In the genomic region with DNA sequence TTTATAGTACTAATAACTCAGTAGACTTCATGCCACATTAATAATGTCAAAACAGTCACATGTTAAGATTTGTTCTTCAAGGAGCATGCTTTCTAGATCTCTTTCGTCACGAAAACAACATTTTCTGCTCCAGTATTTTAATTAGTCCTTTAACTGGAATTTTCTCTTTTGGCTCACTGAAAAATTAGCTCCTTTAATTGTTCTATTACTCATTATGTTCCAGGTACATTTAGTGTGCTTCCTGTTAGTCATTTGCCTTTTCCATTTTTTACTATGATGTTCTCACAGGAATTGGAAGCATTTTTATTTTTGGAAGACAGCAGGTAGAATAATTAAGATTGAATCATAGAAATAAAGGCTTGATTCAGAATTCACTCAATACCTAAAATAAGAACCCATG, we compare ENCODE assay signal across 20 cellular contexts.
A peak's percentile ranks its signal among the peaks of the same experiment; 100 is the strongest.
DNase-seq lines count a peak whose midpoint lies in the region; ATAC-seq, FAIRE-seq and TF ChIP-seq lines count a peak whose summit lies in the region.
"Had no signal": no experiment of that assay in that cellular context is flagged by ENCODE, and none has a peak within 500 bp of the region (broad histone marks: within the 10 kb centered on the region; RNA-seq: fewer than 3 reads in every experiment).

No MANE protein-coding gene starts in this region.

- H3K79me2 ChIP-seq in endothelial cell of umbilical vein (ENCODE audit: control insufficient read depth, insufficient read depth, low read length) (no peaks in the 10 kb centered on the region), keratinocyte (ENCODE audit: control insufficient read depth, insufficient read depth, low read length) (no peaks in the 10 kb centered on the region), Karpas-422 (ENCODE audit: low read length) (no peaks in the 10 kb centered on the region)

- no peak for TF ChIP-seq POLR2A in endothelial cell of umbilical vein (IDR thresholded peaks at IDR 0.05; ENCODE audit: low read depth, low read length)

- H2AFZ ChIP-seq in endothelial cell of umbilical vein (ENCODE audit: low read depth, low read length) (no peak overlapping the region), keratinocyte (ENCODE audit: control insufficient read depth, low read length) (no peak overlapping the region), Karpas-422 (ENCODE audit: low read length) (no peak overlapping the region)

- CTCF ChIA-PET in endothelial cell of umbilical vein (lab: Charles Lee) = interaction anchor here (0.6 to 2.4 kb wide), 5 partner anchors 18 to 1471 kb away, joined by 3 to 6 read pairs (median 3); no protein-coding TSS in a partner anchor

- H3K36me3 ChIP-seq in left ventricle myocardium inferior (peaks cover 3% of the 10 kb centered on the region), right atrium auricular region (no peaks in the 10 kb centered on the region), endothelial cell of umbilical vein (ENCODE audit: control insufficient read depth in 2 of 2, extremely low read depth in 1 of 2, insufficient read depth in 2 of 2, low read length in 2 of 2) (no peaks in the 10 kb centered on the region), keratinocyte (ENCODE audit: control insufficient read depth in 2 of 2, extremely low read depth in 1 of 2, insufficient read depth in 2 of 2, low read length in 2 of 2) (no peaks in the 10 kb centered on the region), Karpas-422 (ENCODE audit: insufficient read depth, low read length) (no peaks in the 10 kb centered on the region)

- H4K20me1 ChIP-seq in endothelial cell of umbilical vein (replicated peaks; ENCODE audit: control insufficient read depth, extremely low read depth, insufficient read depth, low read length) (no peaks in the 10 kb centered on the region), keratinocyte (ENCODE audit: control insufficient read depth, extremely low read depth, insufficient read depth, low read length) (no peaks in the 10 kb centered on the region), Karpas-422 (ENCODE audit: insufficient read depth, low read depth, low read length) (no peaks in the 10 kb centered on the region)

- H3K9me3 Mint-ChIP-seq in activated naive CD4-positive, alpha-beta T cell treated with anti-CD3 and anti-CD28 coated beads, Interleukin-2, amount 50 U/mL, for 72 hours = peaks cover 0 to 10% of the 10 kb centered on the region in 2 donors

- BruUV-seq in endothelial cell of umbilical vein (replicated peaks; lab: Mats Ljungman, UMichigan) = no TSS peak

- intact Hi-C loops in left ventricle myocardium inferior (cut with micrococcal nuclease) = no loop called here
- intact Hi-C loops in endothelial cell of umbilical vein (cut with micrococcal nuclease) = no loop called here

- no peak overlapping the region for H3K27ac Mint-ChIP-seq in activated naive CD4-positive, alpha-beta T cell treated with anti-CD3 and anti-CD28 coated beads, Interleukin-2, amount 50 U/mL, for 72 hours
- H3K27ac Mint-ChIP-seq: IgD-negative memory B cell had no signal

- H3K9ac ChIP-seq in endothelial cell of umbilical vein (replicated peaks; ENCODE audit: extremely low read depth, insufficient read depth, low read length) = no peak overlapping the region
- H3K9ac ChIP-seq in keratinocyte (ENCODE audit: control insufficient read depth, extremely low read depth, insufficient read depth, low read length) = no peak overlapping the region
- no peak overlapping the region for H3K9ac ChIP-seq in Karpas-422 (ENCODE audit: low read length)

- H3K36me3 Mint-ChIP-seq in activated naive CD4-positive, alpha-beta T cell treated with anti-CD3 and anti-CD28 coated beads, Interleukin-2, amount 50 U/mL, for 72 hours = peaks cover 7 to 10% of the 10 kb centered on the region in 2 donors
- H3K36me3 Mint-ChIP-seq: IgD-negative memory B cell had no signal

- peaks cover 32% of the 10 kb centered on the region for H3K9me3 ChIP-seq in left ventricle myocardium inferior (replicated peaks)
- peaks cover 0 to 22% of the 10 kb centered on the region in 2 donors for H3K9me3 ChIP-seq in right atrium auricular region
- H3K9me3 ChIP-seq in endothelial cell of umbilical vein (replicated peaks; ENCODE audit: control insufficient read depth, insufficient read depth, low read length) = no peaks in the 10 kb centered on the region
- H3K9me3 ChIP-seq in keratinocyte (ENCODE audit: control insufficient read depth, low read depth, low read length) = no peaks in the 10 kb centered on the region
- no peaks in the 10 kb centered on the region for H3K9me3 ChIP-seq in Karpas-422 (ENCODE audit: low read length)

- no peaks in the 10 kb centered on the region for H3K9me2 ChIP-seq in Karpas-422 (replicated peaks; ENCODE audit: insufficient read depth, low read length)

- H3K4me3 ChIP-seq in left ventricle myocardium inferior (no peak overlapping the region), right atrium auricular region (no peak overlapping the region), endothelial cell of umbilical vein (replicated peaks in 1 of 3; ENCODE audit: insufficient read depth in 1 of 3, low read depth in 1 of 3, low read length in 3 of 3) (no peak overlapping the region), keratinocyte (ENCODE audit: control insufficient read depth in 2 of 3, extremely low read depth in 1 of 3, insufficient read depth in 2 of 3, low read depth in 1 of 3, low read length in 3 of 3) (peak overlapping the region in 1 of 3 experiments; percentile 47), Karpas-422 (ENCODE audit: low read length) (no peak overlapping the region)

- H3K4me1 ChIP-seq in left ventricle myocardium inferior (no peaks in the 10 kb centered on the region), right atrium auricular region (no peaks in the 10 kb centered on the region), endothelial cell of umbilical vein (ENCODE audit: control insufficient read depth, extremely low read depth, insufficient read depth, low read length) (peaks cover 17% of the 10 kb centered on the region), keratinocyte (ENCODE audit: control insufficient read depth, extremely low read depth, insufficient read depth, low read length) (peaks cover 21% of the 10 kb centered on the region), Karpas-422 (ENCODE audit: low read length) (no peaks in the 10 kb centered on the region)

- peak overlapping the region; percentile 13 for H3K4me2 ChIP-seq in endothelial cell of umbilical vein (ENCODE audit: insufficient read depth, low read length)
- peak overlapping the region; percentile 80 for H3K4me2 ChIP-seq in keratinocyte (ENCODE audit: control insufficient read depth, extremely low read depth, insufficient read depth, low read depth, low read length)
- H3K4me2 ChIP-seq in Karpas-422 (ENCODE audit: low read depth, low read length, poor library complexity, severe bottlenecking) = no peak overlapping the region

- TF ChIP-seq CTCF in left ventricle myocardium inferior (IDR thresholded peaks at IDR 0.05; ENCODE audit: borderline replicate concordance) = no peak
- no peak for TF ChIP-seq CTCF in right atrium auricular region (IDR thresholded peaks at IDR 0.05)
- TF ChIP-seq CTCF in endothelial cell of umbilical vein (IDR thresholded peaks at IDR 0.05; ENCODE audit: extremely low read depth in 1 of 2, insufficient read depth in 1 of 2, low read depth in 1 of 2, low read length in 2 of 2) = no peak
- TF ChIP-seq CTCF in keratinocyte (optimal IDR thresholded peaks at IDR 0.05 in 1 of 3, IDR thresholded peaks at IDR 0.05 in 1 of 3, conservative IDR thresholded peaks at IDR 0.05 in 1 of 3; ENCODE audit: extremely low read depth in 1 of 3, insufficient read depth in 2 of 3, low read length in 3 of 3) = no peak

- no peak for DNase-seq in left ventricle myocardium inferior
- no peak for DNase-seq in right atrium auricular region (ENCODE audit: low spot score)
- peak; percentile 15 for DNase-seq in endothelial cell of umbilical vein (ENCODE audit: low read depth, low spot score)
- peak; percentile 26 for DNase-seq in keratinocyte (ENCODE audit: low read depth, low spot score)
- DNase-seq in SK-N-DZ (ENCODE audit: low spot score) = no peak
- DNase-seq in Karpas-422 = no peak
- no peak for DNase-seq in activated naive CD4-positive, alpha-beta T cell treated with anti-CD3 and anti-CD28 coated beads, Interleukin-2, amount 50 U/mL, for 72 hours (ENCODE audit: low spot score in 2 of 2)
- DNase-seq: 8988T, MV-4-11, NCI-H1694, NCI-H2081, NCI-H2171, NCI-H524 treated with DMSO at 0.1 percent for 48 hours, Right ventricle myocardium superior had no signal

- H3K9me1 ChIP-seq in endothelial cell of umbilical vein (replicated peaks; ENCODE audit: control insufficient read depth, extremely low read depth, insufficient read depth, low read length) (no peaks in the 10 kb centered on the region), keratinocyte (ENCODE audit: control insufficient read depth, extremely low read depth, insufficient read depth, low read length) (no peaks in the 10 kb centered on the region)

- no peak for ATAC-seq in HG03175 (IDR thresholded peaks at IDR 0.05; ENCODE audit: unreplicated experiment)
- no peak for ATAC-seq in activated naive CD4-positive, alpha-beta T cell treated with anti-CD3 and anti-CD28 coated beads, Interleukin-2, amount 50 U/mL, for 72 hours

- dilution Hi-C loops in endothelial cell of umbilical vein (cut with MboI; ENCODE audit: extremely low pct_ligation_motif_present, low sequenced_read_pairs) = no loop called here
- dilution Hi-C loops in keratinocyte (cut with MboI; ENCODE audit: extremely low pct_ligation_motif_present, low sequenced_read_pairs) = no loop called here

- FAIRE-seq in endothelial cell of umbilical vein (lab: Jason Lieb, UNC) (no peak), keratinocyte (lab: Jason Lieb, UNC) (peak; percentile 65)
- FAIRE-seq: D721Med, H54, RCC 7860 had no signal

- H3K27ac ChIP-seq in left ventricle myocardium inferior (replicated peaks) = peak overlapping the region; percentile 48
- H3K27ac ChIP-seq in right atrium auricular region = no peak overlapping the region
- H3K27ac ChIP-seq in endothelial cell of umbilical vein (ENCODE audit: insufficient read depth, low read depth, low read length) = peak overlapping the region; percentile 4
- H3K27ac ChIP-seq in keratinocyte (ENCODE audit: control insufficient read depth, insufficient read depth, low read length) = peak overlapping the region; percentile 72
- H3K27ac ChIP-seq in Karpas-422 (ENCODE audit: low read length) = no peak overlapping the region
- H3K27ac ChIP-seq: C4-2B had no signal

- H3K27me3 ChIP-seq in left ventricle myocardium inferior (ENCODE audit: low read depth) = no peaks in the 10 kb centered on the region
- no peaks in the 10 kb centered on the region for H3K27me3 ChIP-seq in right atrium auricular region
- no peaks in the 10 kb centered on the region for H3K27me3 ChIP-seq in endothelial cell of umbilical vein (ENCODE audit: control insufficient read depth in 2 of 2, insufficient read depth in 2 of 2, low read length in 2 of 2)
- H3K27me3 ChIP-seq in keratinocyte (ENCODE audit: control insufficient read depth, extremely low read depth, insufficient read depth, low read length) = no peaks in the 10 kb centered on the region
- H3K27me3 ChIP-seq in Karpas-422 (ENCODE audit: low read length) = no peaks in the 10 kb centered on the region

- POLR2A ChIA-PET in endothelial cell of umbilical vein (lab: Charles Lee) = interaction anchor here (0.5 kb wide), 1 partner anchor 643 kb away, joined by 4 read pairs; no protein-coding TSS in a partner anchor

TF ChIP-seq in endothelial cell of umbilical vein, 7 proteins besides CTCF, POLR2A, EP300 and RAD21 (continues in another document):
- TF ChIP-seq GATA2 (IDR thresholded peaks at IDR 0.05; ENCODE audit: insufficient read depth, insufficient read length, low read depth, low read length) = no peak

Comparison
In these comparisons a context has a peak if more than half of its experiments do, and no peak if none do; other contexts are left out.
1. H3K27ac ChIP-seq: peak in left ventricle myocardium inferior (single experiment), endothelial cell of umbilical vein (single experiment) and keratinocyte (single experiment); none in right atrium auricular region (0 of 2) and Karpas-422 (single experiment).
2. DNase-seq: peak in endothelial cell of umbilical vein (single experiment) and keratinocyte (single experiment); none in left ventricle myocardium inferior (single experiment), right atrium auricular region (single experiment), SK-N-DZ (single experiment), Karpas-422 (single experiment) and activated naive CD4-positive, alpha-beta T cell treated with anti-CD3 and anti-CD28 coated beads, Interleukin-2, amount 50 U/mL, for 72 hours (0 of 2).